Comparison of ENCODE assay signal across 8 cellular contexts in the genomic region with DNA sequence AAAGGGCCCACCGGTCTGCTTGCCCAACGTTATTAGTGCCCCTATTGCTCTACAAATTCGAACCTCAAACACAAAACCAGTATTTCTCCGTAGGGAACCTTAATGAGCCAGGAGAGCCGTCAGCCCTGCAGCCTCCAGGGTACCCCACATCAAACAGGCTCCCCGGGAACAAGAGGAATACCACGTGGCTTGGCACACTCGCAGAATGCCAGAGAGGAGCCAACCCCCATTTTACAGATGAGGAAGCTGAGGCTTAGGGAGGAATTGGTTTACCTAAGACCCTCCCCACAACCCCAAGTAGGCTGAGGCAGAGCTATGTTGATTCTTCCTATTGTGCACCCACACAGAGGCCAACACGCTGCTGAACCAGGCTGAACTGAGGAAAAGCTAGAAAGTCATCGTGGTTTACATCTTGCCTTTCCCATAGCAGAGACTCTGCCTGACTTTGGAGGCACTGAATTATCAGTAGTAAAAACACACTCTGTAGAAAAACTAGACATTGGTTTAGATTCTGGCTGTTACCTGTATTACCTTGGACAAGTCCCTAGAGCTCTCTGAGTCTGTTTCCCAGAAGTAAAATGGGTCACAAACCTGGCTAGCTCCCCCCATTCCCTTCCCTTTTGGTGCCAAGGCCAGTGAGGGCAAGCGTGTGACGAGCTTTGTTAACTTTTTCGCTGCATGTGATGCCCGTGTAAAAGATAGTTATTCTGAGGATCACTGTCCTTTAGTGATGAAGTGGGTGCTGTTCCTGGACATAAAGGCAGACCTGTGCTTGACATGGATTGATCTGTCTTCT. TPM values are rescaled to one million over a fixed set of nuclear protein-coding genes. Genes with fewer than 3 reads are reported as not detected.
DNase-seq lines count a peak whose midpoint lies in the region; ATAC-seq and TF ChIP-seq lines count a peak whose summit lies in the region.

No MANE protein-coding gene starts in this region.

- no peak for TF ChIP-seq CTCF in WI38 (IDR thresholded peaks at IDR 0.05; ENCODE audit: low read depth, low read length)
- no peak for TF ChIP-seq CTCF in foreskin fibroblast (IDR thresholded peaks at IDR 0.05; ENCODE audit: low read depth, low read length)

- no peak for ATAC-seq in HG02970 (IDR thresholded peaks at IDR 0.05; ENCODE audit: low FRiP score, unreplicated experiment)
- ATAC-seq in HG02763 (IDR thresholded peaks at IDR 0.05; ENCODE audit: unreplicated experiment): no peak

- DNase-seq in NCI-H2227 (lab: John Stamatoyannopoulos, UW; ENCODE audit: unreplicated experiment): peak; percentile 51
- no peak for DNase-seq in NCI-H2227 treated with DMSO at 0.1 percent for 48 hours (lab: John Stamatoyannopoulos, UW)
- no peak for DNase-seq in foreskin fibroblast
- no peak for DNase-seq in A172 (ENCODE audit: low spot score)

- peak overlapping the region; percentile 27 to 99 (median 95) for H3K27ac ChIP-seq in skin epidermis

- peak overlapping the region; percentile 99 for H3K4me3 ChIP-seq in WI38 (ENCODE audit: low read depth, low read length)
- peak overlapping the region; percentile 74 to 98 for H3K4me3 ChIP-seq in foreskin fibroblast (ENCODE audit: low read depth in 1 of 2, low read length in 2 of 2)
- peak overlapping the region; percentile 69 to 96 (median 89) for H3K4me3 ChIP-seq in skin epidermis

RNA-seq across cellular contexts. Expression of a gene that starts 0.8 kb away (rescaled TPM):
- total RNA-seq in A172 (2014; rRNA removed; shearing (Covaris generic)): 34.7 and 45.9 TPM in 2 replicates

RNA-seq across cellular contexts. Expression of a gene that starts 0.9 kb away (rescaled TPM):
- 153 and 155 TPM in 2 replicates for total RNA-seq in A172 (2014; rRNA removed; shearing (Covaris generic))

RNA-seq across cellular contexts. Expression of a gene that starts 27.8 kb away (rescaled TPM):
- total RNA-seq in A172 (2014; rRNA removed; shearing (Covaris generic)): 37.1 and 45.0 TPM in 2 replicates

RNA-seq across cellular contexts. Expression of a gene that starts 28.3 kb away (rescaled TPM):
- total RNA-seq in A172 (2014; rRNA removed; shearing (Covaris generic)): 10.8 and 41.9 TPM in 2 replicates

RNA-seq across cellular contexts. Expression of a gene that starts 38.7 kb away (rescaled TPM):
- 0.05 TPM in 1 of 2 replicates, not detected in the other for total RNA-seq in A172 (2014; rRNA removed; shearing (Covaris generic))
